ENCODE assay signal across 8 cellular contexts in genomic region chr20:43456252-43456651, GRCh38. TPM values are rescaled to one million over a fixed set of nuclear protein-coding genes. Genes with fewer than 3 reads are reported as not detected.
DNase-seq lines count a peak whose midpoint lies in the region; ATAC-seq, FAIRE-seq and TF ChIP-seq lines count a peak whose summit lies in the region.
"Not testable (repeated sequence)": the region's sequence is repeated elsewhere in the genome, so short reads cannot be mapped to it uniquely, and the experiment has no call there.

No MANE protein-coding gene starts in this region.

- peak overlapping the region; percentile 86 for H3K4me3 Mint-ChIP-seq in activated CD4-positive, alpha-beta memory T cell treated with anti-CD3 and anti-CD28 coated beads, Interleukin-2, amount 10 ng/mL, durations not matched to agents 7 days and 5 days
- H3K4me3 Mint-ChIP-seq in astrocyte (ENCODE audit: unreplicated experiment), result peak overlapping the region; percentile 92
- peak overlapping the region; percentile 79 to 100 (median 94) for H3K4me3 Mint-ChIP-seq in naive thymus-derived CD4-positive, alpha-beta T cell

- peak overlapping the region in 9 of 11 experiments; percentile 100; a peak in 12 of 22 replicates for H3K9ac ChIP-seq in BLaER1 treated with 17β-estradiol and CSF1 and Interleukin-3, amounts not matched to agents 10 nM and 100 nM
- not testable (repeated sequence) for H3K9ac ChIP-seq in HUES48 (ENCODE audit: low read depth, low read length); OCI-LY3 (ENCODE audit: low read length); astrocyte (ENCODE audit: low read length); skeletal muscle satellite cell (ENCODE audit: low read depth, low read length)

- not testable (repeated sequence) for H3K27ac Mint-ChIP-seq in activated CD4-positive, alpha-beta memory T cell treated with anti-CD3 and anti-CD28 coated beads, Interleukin-2, amount 10 ng/mL, durations not matched to agents 7 days and 5 days; astrocyte (ENCODE audit: unreplicated experiment)
- H3K27ac Mint-ChIP-seq in naive thymus-derived CD4-positive, alpha-beta T cell, result peak overlapping the region in 2 of 9 donors; percentile 96 to 100

- H3K9me3 Mint-ChIP-seq in activated CD4-positive, alpha-beta memory T cell treated with anti-CD3 and anti-CD28 coated beads, Interleukin-2, amount 10 ng/mL, durations not matched to agents 7 days and 5 days; astrocyte (ENCODE audit: unreplicated experiment); naive thymus-derived CD4-positive, alpha-beta T cell: not testable (repeated sequence)

- not testable (repeated sequence) for DNase-seq in activated CD4-positive, alpha-beta memory T cell treated with anti-CD3 and anti-CD28 coated beads, Interleukin-2, amount 10 ng/mL, durations not matched to agents 7 days and 5 days; astrocyte (ENCODE audit: low read depth); left ventricle myocardium inferior; naive thymus-derived CD4-positive, alpha-beta T cell

- H3K27me3 Mint-ChIP-seq in activated CD4-positive, alpha-beta memory T cell treated with anti-CD3 and anti-CD28 coated beads, Interleukin-2, amount 10 ng/mL, durations not matched to agents 7 days and 5 days; astrocyte (ENCODE audit: low read depth, unreplicated experiment): not testable (repeated sequence)
- H3K27me3 Mint-ChIP-seq in naive thymus-derived CD4-positive, alpha-beta T cell, result peaks cover 3 to 17% (median 7%) of the 10 kb centered on the region in 5 donors

- not testable (repeated sequence) for H3K9me3 ChIP-seq in BLaER1 treated with 17β-estradiol and CSF1 and Interleukin-3, amounts not matched to agents 10 nM and 100 nM (replicated peaks in 1 of 11); HUES48 (ENCODE audit: control insufficient read depth, insufficient read depth, low read length); OCI-LY3 (ENCODE audit: insufficient read depth, low read length); astrocyte (ENCODE audit: insufficient read depth, low read depth, low read length); left ventricle myocardium inferior (replicated peaks); naive thymus-derived CD4-positive, alpha-beta T cell (ENCODE audit: control insufficient read depth in 2 of 3, low read length in 3 of 3); skeletal muscle satellite cell (replicated peaks; ENCODE audit: low read length)

- H3K4me2 ChIP-seq in BLaER1 treated with 17β-estradiol and CSF1 and Interleukin-3, amounts not matched to agents 10 nM and 100 nM, result peak overlapping the region; percentile 76 to 99 (median 91)
- H3K4me2 ChIP-seq in OCI-LY3 (ENCODE audit: low read length), result peak overlapping the region; percentile 81
- H3K4me2 ChIP-seq in astrocyte (ENCODE audit: low read length), result peak overlapping the region; percentile 94
- H3K4me2 ChIP-seq in skeletal muscle satellite cell (ENCODE audit: low read length), result peak overlapping the region; percentile 97

- TF ChIP-seq CTCF in OCI-LY3 (IDR thresholded peaks at IDR 0.05; ENCODE audit: low read depth, low read length); astrocyte (IDR thresholded peaks at IDR 0.05; ENCODE audit: insufficient read depth, low read depth, low read length); left ventricle myocardium inferior (IDR thresholded peaks at IDR 0.05; ENCODE audit: borderline replicate concordance): not testable (repeated sequence)

- not testable (repeated sequence) for FAIRE-seq in astrocyte (lab: Jason Lieb, UNC)

- not testable (repeated sequence) for ATAC-seq in naive thymus-derived CD4-positive, alpha-beta T cell

- H3K27me3 ChIP-seq in BLaER1 treated with 17β-estradiol and CSF1 and Interleukin-3, amounts not matched to agents 10 nM and 100 nM; HUES48 (ENCODE audit: control insufficient read depth, insufficient read depth, low read length); OCI-LY3 (ENCODE audit: low read depth, low read length); naive thymus-derived CD4-positive, alpha-beta T cell (ENCODE audit: control insufficient read depth in 2 of 2, insufficient read depth in 2 of 2, low read length in 2 of 2): not testable (repeated sequence)
- H3K27me3 ChIP-seq in astrocyte (ENCODE audit: insufficient read depth, low read length) (peaks cover 13% of the 10 kb centered on the region), left ventricle myocardium inferior (ENCODE audit: low read depth) (peaks cover 16% of the 10 kb centered on the region), skeletal muscle satellite cell (ENCODE audit: control insufficient read depth, insufficient read depth, low read length) (peaks cover 13% of the 10 kb centered on the region)

- not testable (repeated sequence) for H3K27ac ChIP-seq in BLaER1 treated with 17β-estradiol and CSF1 and Interleukin-3, amounts not matched to agents 10 nM and 100 nM; HUES48 (ENCODE audit: low read depth, low read length); OCI-LY3 (ENCODE audit: low read length); astrocyte (ENCODE audit: low read depth, low read length); left ventricle myocardium inferior (replicated peaks); naive thymus-derived CD4-positive, alpha-beta T cell (ENCODE audit: low read depth, low read length)

- intact Hi-C loops in left ventricle myocardium inferior (cut with micrococcal nuclease), result not testable (repeated sequence)
- intact Hi-C loops in naive thymus-derived CD4-positive, alpha-beta T cell (cut with micrococcal nuclease), result loop anchor here (2.0 to 10.0 kb wide), 11 partner anchors 211 to 1961 kb away; partner anchors contain the start of genes YWHAB (in 2 of the 2), CHD6 (in 1 of the 2), FITM2 (in 1 of the 2) and MYBL2 (in 1 of the 2)

- peaks cover 18 to 34% (median 32%) of the 10 kb centered on the region in 10 experiments for H3K4me1 ChIP-seq in BLaER1 treated with 17β-estradiol and CSF1 and Interleukin-3, amounts not matched to agents 10 nM and 100 nM
- H3K4me1 ChIP-seq in HUES48 (ENCODE audit: control insufficient read depth, insufficient read depth, low read length); skeletal muscle satellite cell (ENCODE audit: control insufficient read depth, insufficient read depth, low read length): not testable (repeated sequence)
- H3K4me1 ChIP-seq in OCI-LY3 (ENCODE audit: low read length), result peaks cover 16% of the 10 kb centered on the region
- H3K4me1 ChIP-seq in astrocyte (ENCODE audit: insufficient read depth, low read length), result peaks cover 15% of the 10 kb centered on the region
- peaks cover 40% of the 10 kb centered on the region for H3K4me1 ChIP-seq in left ventricle myocardium inferior
- peaks cover 10 to 25% of the 10 kb centered on the region in 2 donors for H3K4me1 ChIP-seq in naive thymus-derived CD4-positive, alpha-beta T cell (ENCODE audit: control insufficient read depth in 2 of 2, insufficient read depth in 2 of 2, low read length in 2 of 2)

- POLR2A ChIA-PET in activated CD4-positive, alpha-beta memory T cell treated with anti-CD3 and anti-CD28 coated beads, Interleukin-2, amount 10 ng/mL, durations not matched to agents 7 days and 5 days (lab: Charles Lee), result interaction anchor here (1.2 to 3.3 kb wide), 12 partner anchors 9 to 486 kb away, joined by 3 to 31 read pairs (median 8); partner anchors contain the start of genes IFT52 and MYBL2
- POLR2A ChIA-PET in naive thymus-derived CD4-positive, alpha-beta T cell (lab: Charles Lee), result interaction anchor here (0.7 to 3.4 kb wide), 3 partner anchors 58 to 1161 kb away, joined by 3 to 18 read pairs (median 9); partner anchors contain the start of gene IFT52

- peaks cover 35% of the 10 kb centered on the region for H3K79me2 ChIP-seq in OCI-LY3 (ENCODE audit: low read length)
- peaks cover 35% of the 10 kb centered on the region for H3K79me2 ChIP-seq in astrocyte (ENCODE audit: insufficient read depth, low read length)

- CTCF ChIA-PET in activated CD4-positive, alpha-beta memory T cell treated with anti-CD3 and anti-CD28 coated beads, Interleukin-2, amount 10 ng/mL, durations not matched to agents 7 days and 5 days (lab: Charles Lee), result interaction anchor here (0.6 to 1.5 kb wide), 4 partner anchors 14 to 294 kb away, joined by 3 to 7 read pairs (median 4); no protein-coding TSS in a partner anchor
- CTCF ChIA-PET in naive thymus-derived CD4-positive, alpha-beta T cell (lab: Charles Lee), result interaction anchor here (0.6 kb wide), 1 partner anchor 15 kb away, joined by 3 read pairs; no protein-coding TSS in a partner anchor

- H3K4me3 ChIP-seq in BLaER1 treated with 17β-estradiol and CSF1 and Interleukin-3, amounts not matched to agents 10 nM and 100 nM, result peak overlapping the region; percentile 79 to 96 (median 95); a peak in 11 of 20 replicates
- H3K4me3 ChIP-seq in HUES48 (ENCODE audit: low read depth, low read length) (peak overlapping the region; percentile 98; the same call in 1 of the 2 replicates), left ventricle myocardium inferior (peak overlapping the region; percentile 99)
- not testable (repeated sequence) for H3K4me3 ChIP-seq in OCI-LY3 (ENCODE audit: low read length); astrocyte (ENCODE audit: insufficient read depth, low read depth, low read length); naive thymus-derived CD4-positive, alpha-beta T cell (ENCODE audit: low read length); skeletal muscle satellite cell (ENCODE audit: low read length)

- peaks cover 25 to 33% (median 30%) of the 10 kb centered on the region in 11 experiments; a peak in 21 of 22 replicates for H4K20me1 ChIP-seq in BLaER1 treated with 17β-estradiol and CSF1 and Interleukin-3, amounts not matched to agents 10 nM and 100 nM
- H4K20me1 ChIP-seq in OCI-LY3 (ENCODE audit: insufficient read depth, low read length), result peaks cover 23% of the 10 kb centered on the region
- H4K20me1 ChIP-seq in astrocyte (ENCODE audit: insufficient read depth, low read length), result peaks cover 27% of the 10 kb centered on the region

- H3K4me1 Mint-ChIP-seq in activated CD4-positive, alpha-beta memory T cell treated with anti-CD3 and anti-CD28 coated beads, Interleukin-2, amount 10 ng/mL, durations not matched to agents 7 days and 5 days, result peaks cover 28% of the 10 kb centered on the region
- H3K4me1 Mint-ChIP-seq in astrocyte (ENCODE audit: low read depth, unreplicated experiment), result not testable (repeated sequence)
- H3K4me1 Mint-ChIP-seq in naive thymus-derived CD4-positive, alpha-beta T cell, result peaks cover 23 to 34% (median 29%) of the 10 kb centered on the region in 7 donors

- H2AFZ ChIP-seq in OCI-LY3 (ENCODE audit: low read depth, low read length); astrocyte (ENCODE audit: low read depth, low read length): not testable (repeated sequence)

- H3K36me3 Mint-ChIP-seq in activated CD4-positive, alpha-beta memory T cell treated with anti-CD3 and anti-CD28 coated beads, Interleukin-2, amount 10 ng/mL, durations not matched to agents 7 days and 5 days (ENCODE audit: low read depth), result peaks cover 25% of the 10 kb centered on the region
- H3K36me3 Mint-ChIP-seq in astrocyte (ENCODE audit: low read depth, unreplicated experiment), result peaks cover 14% of the 10 kb centered on the region
- peaks cover 7 to 25% (median 16%) of the 10 kb centered on the region in 5 donors for H3K36me3 Mint-ChIP-seq in naive thymus-derived CD4-positive, alpha-beta T cell

- H3K36me3 ChIP-seq in BLaER1 treated with 17β-estradiol and CSF1 and Interleukin-3, amounts not matched to agents 10 nM and 100 nM, result peaks cover 24 to 26% (median 25%) of the 10 kb centered on the region in 11 experiments
- H3K36me3 ChIP-seq in HUES48 (ENCODE audit: control insufficient read depth, insufficient read depth, low read length) (peaks cover 25% of the 10 kb centered on the region), OCI-LY3 (replicated peaks; ENCODE audit: low read depth, low read length) (peaks cover 19% of the 10 kb centered on the region), astrocyte (ENCODE audit: insufficient read depth, low read length) (peaks cover 23% of the 10 kb centered on the region), left ventricle myocardium inferior (peaks cover 24% of the 10 kb centered on the region), skeletal muscle satellite cell (ENCODE audit: insufficient read depth, low read length) (peaks cover 24% of the 10 kb centered on the region)
- peaks cover 8 to 28% (median 14%) of the 10 kb centered on the region in 3 experiments for H3K36me3 ChIP-seq in naive thymus-derived CD4-positive, alpha-beta T cell (ENCODE audit: control insufficient read depth in 2 of 3, insufficient read depth in 3 of 3, low read length in 3 of 3)

RNA-seq across cellular contexts. Expression of gene SRSF6, which starts 1.4 kb away (rescaled TPM):
- total RNA-seq in activated CD4-positive, alpha-beta memory T cell treated with anti-CD3 and anti-CD28 coated beads, Interleukin-2, amount 10 ng/mL, durations not matched to agents 7 days and 5 days, result 100 to 1,000 TPM; 106 to 109 TPM
- total RNA-seq in astrocyte (149 and 150 TPM in 2 replicates), left ventricle myocardium inferior (58.7 TPM)
- 100 to 1,000 TPM; 168 to 291 (median 239) TPM for total RNA-seq in naive thymus-derived CD4-positive, alpha-beta T cell
- polyA plus RNA-seq in naive thymus-derived CD4-positive, alpha-beta T cell, result 10 to 100 TPM; 46.6 to 52.8 TPM
- total RNA-seq in skeletal muscle satellite cell (2012; rRNA removed), result 43.9 and 46.1 TPM in 2 replicates

RNA-seq across cellular contexts. Expression of gene L3MBTL1, which starts 51.2 kb away (rescaled TPM):
- 1 to 10 TPM; 7.3 to 7.4 TPM for total RNA-seq in activated CD4-positive, alpha-beta memory T cell treated with anti-CD3 and anti-CD28 coated beads, Interleukin-2, amount 10 ng/mL, durations not matched to agents 7 days and 5 days
- total RNA-seq in astrocyte (8.4 and 13.0 TPM in 2 replicates), left ventricle myocardium inferior (4.0 TPM)
- 10 to 100 TPM in 4 of 5 experiments, 1 to 10 TPM in 1; 8.6 to 24.7 (median 16.2) TPM for total RNA-seq in naive thymus-derived CD4-positive, alpha-beta T cell
- 1 to 10 TPM in 1 of 2 donors, under 1 TPM in 1; 0.74 to 2.3 TPM for polyA plus RNA-seq in naive thymus-derived CD4-positive, alpha-beta T cell
- 4.8 and 9.9 TPM in 2 replicates for total RNA-seq in skeletal muscle satellite cell (2012; rRNA removed)
